Comparison of ENCODE assay signal across 14 cellular contexts in the genomic region with DNA sequence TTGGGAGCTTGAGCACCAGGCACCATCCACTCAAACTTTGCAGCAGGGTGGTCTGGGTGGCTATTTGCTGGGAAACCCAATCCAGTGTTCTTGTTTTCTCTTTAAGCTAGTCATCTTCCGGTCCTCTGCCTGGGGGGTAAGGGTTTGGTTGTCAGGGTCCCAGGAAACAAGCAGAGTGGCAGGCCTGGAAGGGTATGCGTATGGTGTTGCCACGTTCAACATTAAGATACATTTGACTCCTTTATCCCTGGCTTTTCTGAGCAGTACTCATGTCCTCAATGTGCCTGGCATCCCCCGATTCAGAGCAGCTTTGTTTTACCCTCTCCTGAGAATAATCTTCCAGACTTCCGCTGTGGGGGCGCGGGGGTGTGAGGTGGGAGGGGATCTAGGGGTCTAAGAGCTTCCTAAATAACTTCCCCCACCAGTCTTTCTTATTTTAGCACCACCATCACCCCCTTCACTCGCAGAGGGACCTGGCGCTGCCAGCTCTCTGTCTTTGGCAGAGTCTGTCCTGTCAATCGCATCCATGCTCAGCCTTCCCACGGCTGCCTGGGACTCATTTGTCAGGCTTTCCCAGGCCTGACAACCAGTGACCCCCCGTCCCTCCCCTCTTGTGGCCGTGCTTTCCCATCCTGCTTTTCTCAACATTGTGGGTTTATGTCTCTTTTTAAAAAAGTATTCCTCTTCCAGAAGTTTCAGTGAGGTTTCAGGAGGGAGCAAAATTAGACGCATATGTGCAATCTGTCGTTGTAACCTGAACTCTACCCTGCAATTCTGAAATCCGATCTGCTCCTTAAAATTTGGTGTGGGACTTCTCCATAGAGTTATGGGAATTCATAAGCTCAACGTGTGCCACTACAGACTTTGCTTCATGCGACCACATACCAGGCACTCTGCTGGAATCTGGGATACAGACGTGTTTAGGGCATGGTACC. TPM values are rescaled to one million over a fixed set of nuclear protein-coding genes. Genes with fewer than 3 reads are reported as not detected.
DNase-seq lines count a peak whose midpoint lies in the region; TF ChIP-seq lines count a peak whose summit lies in the region.
"Had no signal": no experiment of that assay in that cellular context is flagged by ENCODE, and none has a peak within 500 bp of the region (broad histone marks: within the 10 kb centered on the region; RNA-seq: fewer than 3 reads in every experiment).

No MANE protein-coding gene starts in this region.

- no peaks in the 10 kb centered on the region for H3K36me3 Mint-ChIP-seq in activated naive CD4-positive, alpha-beta T cell treated with anti-CD3 and anti-CD28 coated beads, Interleukin-2, amount 10 ng/mL, durations not matched to agents 7 days and 5 days

- CTCF ChIA-PET in AG04449 (lab: Yijun Ruan, JAX): interaction anchor here (0.9 to 4.8 kb wide), 9 partner anchors 10 to 429 kb away, joined by 3 to 134 read pairs (median 4); partner anchors contain the start of gene RBFOX2
- CTCF ChIA-PET in activated naive CD4-positive, alpha-beta T cell treated with anti-CD3 and anti-CD28 coated beads, Interleukin-2, amount 10 ng/mL, durations not matched to agents 7 days and 5 days (lab: Charles Lee): interaction anchor here (0.6 to 2.2 kb wide), 3 partner anchors 10 to 81 kb away, joined by 3 to 13 read pairs (median 12); no protein-coding TSS in a partner anchor

- no peak for DNase-seq in AG04449 (ENCODE audit: low read depth, low spot score)
- peak; percentile 27 for DNase-seq in NCI-H1694 (lab: John Stamatoyannopoulos, UW)
- DNase-seq in coronary artery (ENCODE audit: low spot score): no peak
- DNase-seq in myocyte (ENCODE audit: low read depth): peak; percentile 43
- DNase-seq in stimulated activated CD4-positive, alpha-beta T cell treated with anti-CD3 and anti-CD28 coated beads, Interleukin-2, amount 100 ng/mL, for 24 hours: no peak
- DNase-seq in KG1 (lab: John Stamatoyannopoulos, UW): no peak
- DNase-seq in 8988T: no peak
- no peak for DNase-seq in activated naive CD4-positive, alpha-beta T cell treated with anti-CD3 and anti-CD28 coated beads, Interleukin-2, amount 10 ng/mL, durations not matched to agents 7 days and 5 days
- DNase-seq: activated T-cell treated with anti-CD3 and anti-CD28 coated beads, Interleukin-2, amount 50 U/mL, for 24 hours; effector CD4-positive, alpha-beta T cell; MG63; NCI-H226; PC-3; upper lobe of right lung had no signal

- no peak overlapping the region for H3K27ac ChIP-seq in coronary artery
- H3K27ac ChIP-seq: upper lobe of right lung had no signal

- TF ChIP-seq CTCF in AG04449 (IDR thresholded peaks at IDR 0.05; ENCODE audit: insufficient read depth, low read length, missing control alignments) (no peak), coronary artery (IDR thresholded peaks at IDR 0.05) (no peak)

- peaks cover 5% of the 10 kb centered on the region for H3K4me1 Mint-ChIP-seq in activated naive CD4-positive, alpha-beta T cell treated with anti-CD3 and anti-CD28 coated beads, Interleukin-2, amount 10 ng/mL, durations not matched to agents 7 days and 5 days

- no peak overlapping the region for H3K4me3 Mint-ChIP-seq in activated naive CD4-positive, alpha-beta T cell treated with anti-CD3 and anti-CD28 coated beads, Interleukin-2, amount 10 ng/mL, durations not matched to agents 7 days and 5 days
- H3K4me3 Mint-ChIP-seq: activated T-cell treated with anti-CD3 and anti-CD28 coated beads, Interleukin-2, amount 50 U/mL, for 24 hours had no signal

- H3K27me3 Mint-ChIP-seq in activated naive CD4-positive, alpha-beta T cell treated with anti-CD3 and anti-CD28 coated beads, Interleukin-2, amount 10 ng/mL, durations not matched to agents 7 days and 5 days: peaks cover 34% of the 10 kb centered on the region

- H3K27ac Mint-ChIP-seq in activated naive CD4-positive, alpha-beta T cell treated with anti-CD3 and anti-CD28 coated beads, Interleukin-2, amount 10 ng/mL, durations not matched to agents 7 days and 5 days: no peak overlapping the region
- H3K27ac Mint-ChIP-seq: activated T-cell treated with anti-CD3 and anti-CD28 coated beads, Interleukin-2, amount 50 U/mL, for 24 hours had no signal

- no peaks in the 10 kb centered on the region for H3K9me3 Mint-ChIP-seq in activated naive CD4-positive, alpha-beta T cell treated with anti-CD3 and anti-CD28 coated beads, Interleukin-2, amount 10 ng/mL, durations not matched to agents 7 days and 5 days
- H3K9me3 Mint-ChIP-seq: activated T-cell treated with anti-CD3 and anti-CD28 coated beads, Interleukin-2, amount 50 U/mL, for 24 hours had no signal

- POLR2A ChIA-PET in AG04449 (lab: Yijun Ruan, JAX): interaction anchor here (1.0 to 3.3 kb wide), 2 partner anchors 10 to 27 kb away, joined by 7 to 13 read pairs; partner anchors contain the start of gene RBFOX2

- H3K4me3 ChIP-seq in AG04449 (ENCODE audit: low read depth, low read length): peak overlapping the region; percentile 29
- H3K4me3 ChIP-seq in coronary artery: peak overlapping the region; percentile 45
- H3K4me3 ChIP-seq: MG63, upper lobe of right lung had no signal

RNA-seq across cellular contexts. Expression of gene RBFOX2, which starts 27.0 kb away (rescaled TPM):
- 133 and 179 TPM in 2 replicates for total RNA-seq in myocyte
- polyA plus RNA-seq in myocyte (2012): 86.5 TPM

Comparison
In these comparisons a context has a peak if more than half of its experiments do, and no peak if none do; other contexts are left out.
1. DNase-seq: peak in NCI-H1694 (single experiment) and myocyte (single experiment); none in AG04449 (single experiment), coronary artery (single experiment), stimulated activated CD4-positive, alpha-beta T cell treated with anti-CD3 and anti-CD28 coated beads, Interleukin-2, amount 100 ng/mL, for 24 hours (0 of 2), KG1 (single experiment), 8988T (single experiment) and activated naive CD4-positive, alpha-beta T cell treated with anti-CD3 and anti-CD28 coated beads, Interleukin-2, amount 10 ng/mL, durations not matched to agents 7 days and 5 days (single experiment).